Comparison of ENCODE assay signal across 8 cellular contexts in the genomic region with DNA sequence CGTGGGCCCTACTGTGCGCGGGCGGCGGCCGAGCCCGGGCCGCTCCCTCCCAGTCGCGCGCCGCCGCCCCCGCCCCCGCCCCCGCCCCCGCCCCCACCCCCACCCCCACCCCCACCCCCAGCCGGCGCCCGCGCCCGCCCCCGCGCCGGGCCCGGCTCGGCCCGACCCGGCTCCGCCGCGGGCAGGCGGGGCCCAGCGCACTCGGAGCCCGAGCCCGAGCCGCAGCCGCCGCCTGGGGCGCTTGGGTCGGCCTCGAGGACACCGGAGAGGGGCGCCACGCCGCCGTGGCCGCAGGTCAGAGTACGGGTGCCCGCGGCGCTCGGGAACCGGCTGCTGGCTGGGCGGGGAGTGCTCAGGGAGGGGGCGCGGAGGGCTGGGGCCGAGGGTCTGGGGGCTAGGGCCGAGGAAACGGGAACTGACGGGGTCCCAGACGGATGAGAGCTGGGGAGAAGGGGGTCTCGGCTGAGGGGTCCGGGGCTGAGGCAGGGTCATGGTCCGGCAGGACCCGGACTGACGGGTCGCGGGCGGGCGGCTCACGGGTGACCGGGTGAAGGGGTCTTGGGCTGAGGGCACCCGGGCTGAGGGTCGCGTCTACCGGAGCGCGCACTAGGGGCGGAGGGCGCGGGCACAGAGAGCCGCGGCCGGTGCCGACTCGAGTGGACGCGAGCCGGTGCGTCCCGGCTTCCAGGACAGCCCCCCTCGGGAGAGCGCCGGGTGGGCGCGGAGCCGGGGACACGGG. TPM values are rescaled to one million over a fixed set of nuclear protein-coding genes. Genes with fewer than 3 reads are reported as not detected.
DNase-seq lines count a peak whose midpoint lies in the region; ATAC-seq, FAIRE-seq and TF ChIP-seq lines count a peak whose summit lies in the region.

No MANE protein-coding gene starts in this region.

- CTCF ChIA-PET in BJ (lab: Yijun Ruan, JAX): interaction anchor here (0.6 to 1.2 kb wide), 4 partner anchors 64 to 192 kb away, joined by 3 to 6 read pairs (median 3); no protein-coding TSS in a partner anchor

- FAIRE-seq in astrocyte (lab: Jason Lieb, UNC): no peak
- FAIRE-seq in small intestine (lab: Jason Lieb, UNC): no peak

- H3K27me3 ChIP-seq in BJ (ENCODE audit: control insufficient read depth, insufficient read depth, low read length) (peaks cover 2% of the 10 kb centered on the region), astrocyte (ENCODE audit: insufficient read depth, low read length) (no peaks in the 10 kb centered on the region), iPS-15b (ENCODE audit: control insufficient read depth, insufficient read depth, low read length) (peaks cover 70% of the 10 kb centered on the region), small intestine (ENCODE audit: control insufficient read depth in 2 of 2, insufficient read depth in 2 of 2, low read length in 2 of 2) (peaks cover 0 to 9% of the 10 kb centered on the region in 2 donors)

- peak overlapping the region; percentile 87 for H2AFZ ChIP-seq in astrocyte (ENCODE audit: low read depth, low read length)

- H3K36me3 ChIP-seq in BJ (ENCODE audit: control insufficient read depth, insufficient read depth, low read length) (no peaks in the 10 kb centered on the region), astrocyte (ENCODE audit: insufficient read depth, low read length) (no peaks in the 10 kb centered on the region), iPS-15b (ENCODE audit: control insufficient read depth, insufficient read depth, low read length) (no peaks in the 10 kb centered on the region), small intestine (ENCODE audit: control insufficient read depth in 2 of 2, insufficient read depth in 2 of 2, low read length in 2 of 2) (no peaks in the 10 kb centered on the region)

- H4K20me1 ChIP-seq in astrocyte (ENCODE audit: insufficient read depth, low read length): no peaks in the 10 kb centered on the region

- no peaks in the 10 kb centered on the region for H3K9me3 ChIP-seq in astrocyte (ENCODE audit: insufficient read depth, low read depth, low read length)
- no peaks in the 10 kb centered on the region for H3K9me3 ChIP-seq in iPS-15b (ENCODE audit: control insufficient read depth, insufficient read depth, low read length)
- H3K9me3 ChIP-seq in small intestine (ENCODE audit: control insufficient read depth, low read depth): no peaks in the 10 kb centered on the region

- H3K4me2 ChIP-seq in astrocyte (ENCODE audit: low read length): peak overlapping the region; percentile 88

- no peak overlapping the region for H3K27ac Mint-ChIP-seq in astrocyte (ENCODE audit: unreplicated experiment)

- WGBS in small intestine, 3 donors: 0 to 1% (median 0%) methylated on average over 33 to 98 of the region's 100 CpGs

- TF ChIP-seq CTCF in BJ (IDR thresholded peaks at IDR 0.05; ENCODE audit: insufficient read depth, low read depth, low read length) (no peak), astrocyte (IDR thresholded peaks at IDR 0.05; ENCODE audit: insufficient read depth, low read depth, low read length) (no peak)

- POLR2A ChIA-PET in BJ (lab: Charles Lee): no interaction called here

- H3K4me1 ChIP-seq in astrocyte (ENCODE audit: insufficient read depth, low read length) (no peaks in the 10 kb centered on the region), iPS-15b (ENCODE audit: control insufficient read depth, insufficient read depth, low read length) (no peaks in the 10 kb centered on the region), small intestine (ENCODE audit: control insufficient read depth in 2 of 2, insufficient read depth in 1 of 2, low read depth in 1 of 2, low read length in 1 of 2) (no peaks in the 10 kb centered on the region)

- H3K9me3 Mint-ChIP-seq in astrocyte (ENCODE audit: unreplicated experiment): no peaks in the 10 kb centered on the region

- H3K79me2 ChIP-seq in astrocyte (ENCODE audit: insufficient read depth, low read length): no peaks in the 10 kb centered on the region

- no peaks in the 10 kb centered on the region for H3K36me3 Mint-ChIP-seq in astrocyte (ENCODE audit: low read depth, unreplicated experiment)

- peak overlapping the region; percentile 88 for H3K4me3 ChIP-seq in BJ (ENCODE audit: low read depth, low read length)
- H3K4me3 ChIP-seq in astrocyte (ENCODE audit: insufficient read depth, low read depth, low read length): peak overlapping the region; percentile 68
- peak overlapping the region; percentile 54 for H3K4me3 ChIP-seq in iPS-15b (ENCODE audit: low read depth, low read length)
- peak overlapping the region; percentile 88 to 98 for H3K4me3 ChIP-seq in small intestine (ENCODE audit: low read depth in 1 of 2, low read length in 2 of 2)

- DNase-seq in BJ (ENCODE audit: low read depth) (no peak), astrocyte (ENCODE audit: low read depth) (no peak), small intestine (peak; percentile 64), OCI-M2 (lab: John Stamatoyannopoulos, UW; ENCODE audit: unreplicated experiment) (no peak)

- H3K9ac ChIP-seq in astrocyte (ENCODE audit: low read length) (peak overlapping the region; percentile 81), iPS-15b (ENCODE audit: low read depth, low read length) (no peak overlapping the region)

- peaks cover 15% of the 10 kb centered on the region for H3K27me3 Mint-ChIP-seq in astrocyte (ENCODE audit: low read depth, unreplicated experiment)

- no peaks in the 10 kb centered on the region for H3K4me1 Mint-ChIP-seq in astrocyte (ENCODE audit: low read depth, unreplicated experiment)

- peak overlapping the region; percentile 82 for H3K4me3 Mint-ChIP-seq in astrocyte (ENCODE audit: unreplicated experiment)

- ATAC-seq in HG02798 (IDR thresholded peaks at IDR 0.05; ENCODE audit: poor library complexity, unreplicated experiment): peak; percentile 45
- ATAC-seq in HG03039 (IDR thresholded peaks at IDR 0.05; ENCODE audit: unreplicated experiment): no peak
- ATAC-seq in HG03108 (IDR thresholded peaks at IDR 0.05; ENCODE audit: unreplicated experiment): no peak

- no peak overlapping the region for H3K27ac ChIP-seq in astrocyte (ENCODE audit: low read depth, low read length)
- peak overlapping the region; percentile 82 to 97 for H3K27ac ChIP-seq in small intestine (ENCODE audit: low read depth in 1 of 2, low read length in 1 of 2)

RNA-seq across cellular contexts. Expression of gene PPARG, which starts 1.0 kb away (rescaled TPM):
- polyA plus RNA-seq in BJ (2011; rRNA removed) (3.5 and 3.7 TPM in 2 replicates), small intestine (10 to 100 TPM; 21.3 to 40.3 (median 39.8) TPM)
- 3.3 and 4.8 TPM in 2 replicates for polyA minus RNA-seq in BJ (2011; rRNA and poly(A)+ RNA removed)
- 3.0 and 4.4 TPM in 2 replicates for total RNA-seq in astrocyte
